Comparison of ENCODE assay signal across 12 cellular contexts in genomic region chr5:76874088-76874581, GRCh38. TPM values are rescaled to one million over a fixed set of nuclear protein-coding genes. Genes with fewer than 3 reads are reported as not detected.
A peak's percentile ranks its signal among the peaks of the same experiment; 100 is the strongest.
DNase-seq lines count a peak whose midpoint lies in the region; ATAC-seq, FAIRE-seq and TF ChIP-seq lines count a peak whose summit lies in the region.
"Had no signal": no experiment of that assay in that cellular context is flagged by ENCODE, and none has a peak within 500 bp of the region (broad histone marks: within the 10 kb centered on the region; RNA-seq: fewer than 3 reads in every experiment).

No MANE protein-coding gene starts in this region.

- H3K9ac ChIP-seq in OCI-LY3 (ENCODE audit: low read length) (peak overlapping the region; percentile 13; the same call in 1 of the 2 replicates), neural progenitor cell (no peak overlapping the region)

- peaks cover 3% of the 10 kb centered on the region for H3F3A ChIP-seq in neural progenitor cell (ENCODE audit: low read depth)

- no peak overlapping the region for H3K4me3 Mint-ChIP-seq in neural progenitor cell
- H3K4me3 Mint-ChIP-seq: activated naive CD8-positive, alpha-beta T cell treated with anti-CD3 and anti-CD28 coated beads for 36 hours had no signal

- H4K20me1 ChIP-seq in OCI-LY3 (ENCODE audit: insufficient read depth, low read length): no peaks in the 10 kb centered on the region
- H4K20me1 ChIP-seq in neural progenitor cell (ENCODE audit: low read depth): no peaks in the 10 kb centered on the region

- H3K36me3 Mint-ChIP-seq in neural progenitor cell: no peaks in the 10 kb centered on the region
- H3K36me3 Mint-ChIP-seq: activated naive CD8-positive, alpha-beta T cell treated with anti-CD3 and anti-CD28 coated beads for 36 hours had no signal

- H3K36me3 ChIP-seq in OCI-LY3 (replicated peaks; ENCODE audit: low read depth, low read length) (no peaks in the 10 kb centered on the region), neural progenitor cell (no peaks in the 10 kb centered on the region)

- TF ChIP-seq POLR2A in NB4 (IDR thresholded peaks at IDR 0.05; ENCODE audit: extremely low read depth, insufficient read length): no peak

- TF ChIP-seq CTCF in NB4 (IDR thresholded peaks at IDR 0.05; ENCODE audit: low read depth, low read length) (no peak), OCI-LY3 (IDR thresholded peaks at IDR 0.05; ENCODE audit: low read depth, low read length) (no peak), neural progenitor cell (IDR thresholded peaks at IDR 0.05) (no peak)

- H3K4me2 ChIP-seq in OCI-LY3 (ENCODE audit: low read length) (peak overlapping the region; percentile 87), neural progenitor cell (peak overlapping the region; percentile 48)

- H2AFZ ChIP-seq in OCI-LY3 (ENCODE audit: low read depth, low read length) (no peak overlapping the region; the same call in 1 of the 2 replicates), neural progenitor cell (replicated peaks) (no peak overlapping the region)

- intact Hi-C loops in Right ventricle myocardium inferior (cut with DNase I): no loop called here

- no peak overlapping the region for H3K27ac Mint-ChIP-seq in neural progenitor cell
- H3K27ac Mint-ChIP-seq: activated naive CD8-positive, alpha-beta T cell treated with anti-CD3 and anti-CD28 coated beads for 36 hours had no signal

- ATAC-seq in HG02759 (IDR thresholded peaks at IDR 0.05; ENCODE audit: unreplicated experiment) (no peak), Right ventricle myocardium inferior (no peak)

- H3K9me3 Mint-ChIP-seq in neural progenitor cell: no peaks in the 10 kb centered on the region
- H3K9me3 Mint-ChIP-seq: activated naive CD8-positive, alpha-beta T cell treated with anti-CD3 and anti-CD28 coated beads for 36 hours had no signal

- H3K4me1 ChIP-seq in OCI-LY3 (ENCODE audit: low read length) (peaks cover 18% of the 10 kb centered on the region), neural progenitor cell (peaks cover 13% of the 10 kb centered on the region)

- H3K4me3 ChIP-seq in NB4 (ENCODE audit: low read depth, low read length): no peak overlapping the region
- peak overlapping the region; percentile 65 for H3K4me3 ChIP-seq in OCI-LY3 (ENCODE audit: low read length)
- no peak overlapping the region for H3K4me3 ChIP-seq in neural progenitor cell

- no peaks in the 10 kb centered on the region for H3K79me2 ChIP-seq in OCI-LY3 (ENCODE audit: low read length)
- no peaks in the 10 kb centered on the region for H3K79me2 ChIP-seq in neural progenitor cell (ENCODE audit: low read depth)

- DNase-seq in GM18507 (ENCODE audit: extremely low spot score, insufficient read length, low read depth): no peak
- DNase-seq in NB4 (ENCODE audit: low read depth): peak; percentile 19
- no peak for DNase-seq in neural progenitor cell (ENCODE audit: low spot score)
- DNase-seq in KG1 (lab: John Stamatoyannopoulos, UW): no peak
- DNase-seq in Right ventricle myocardium inferior (ENCODE audit: missing footprints): no peak
- DNase-seq: activated naive CD8-positive, alpha-beta T cell treated with anti-CD3 and anti-CD28 coated beads for 36 hours; NCI-H526 treated with DMSO at 0.1 percent for 48 hours; posterior cingulate gyrus had no signal

- H3K27me3 Mint-ChIP-seq in neural progenitor cell (ENCODE audit: insufficient read depth, low read depth): peaks cover 2% of the 10 kb centered on the region
- H3K27me3 Mint-ChIP-seq: activated naive CD8-positive, alpha-beta T cell treated with anti-CD3 and anti-CD28 coated beads for 36 hours had no signal

- H3K27me3 ChIP-seq in OCI-LY3 (ENCODE audit: low read depth, low read length) (no peaks in the 10 kb centered on the region), neural progenitor cell (no peaks in the 10 kb centered on the region)

- FAIRE-seq in GM18507 (lab: Jason Lieb, UNC): peak; percentile 71

- H3K27ac ChIP-seq in OCI-LY3 (ENCODE audit: low read length) (no peak overlapping the region), neural progenitor cell (no peak overlapping the region)

- peaks cover 12% of the 10 kb centered on the region for H3K4me1 Mint-ChIP-seq in neural progenitor cell
- H3K4me1 Mint-ChIP-seq: activated naive CD8-positive, alpha-beta T cell treated with anti-CD3 and anti-CD28 coated beads for 36 hours had no signal

- no peaks in the 10 kb centered on the region for H3K9me3 ChIP-seq in OCI-LY3 (ENCODE audit: insufficient read depth, low read length)
- H3K9me3 ChIP-seq in neural progenitor cell (ENCODE audit: low read depth): no peaks in the 10 kb centered on the region

RNA-seq across cellular contexts. Expression of gene S100Z, which starts 24.3 kb away (rescaled TPM):
- not detected in 2 replicates for total RNA-seq in neural progenitor cell (ENCODE audit: low replicate concordance)
- not detected for total RNA-seq in Right ventricle myocardium inferior
- total RNA-seq: epithelial cell of proximal tubule, kidney epithelial cell had no signal

RNA-seq across cellular contexts. Expression of gene F2RL1, which starts 55.3 kb away (rescaled TPM):
- total RNA-seq in neural progenitor cell (ENCODE audit: low replicate concordance) (9.3 and 10.6 TPM in 2 replicates), Right ventricle myocardium inferior (0.73 TPM)
